19 cellular contexts compared by ENCODE assay signal in the genomic region with DNA sequence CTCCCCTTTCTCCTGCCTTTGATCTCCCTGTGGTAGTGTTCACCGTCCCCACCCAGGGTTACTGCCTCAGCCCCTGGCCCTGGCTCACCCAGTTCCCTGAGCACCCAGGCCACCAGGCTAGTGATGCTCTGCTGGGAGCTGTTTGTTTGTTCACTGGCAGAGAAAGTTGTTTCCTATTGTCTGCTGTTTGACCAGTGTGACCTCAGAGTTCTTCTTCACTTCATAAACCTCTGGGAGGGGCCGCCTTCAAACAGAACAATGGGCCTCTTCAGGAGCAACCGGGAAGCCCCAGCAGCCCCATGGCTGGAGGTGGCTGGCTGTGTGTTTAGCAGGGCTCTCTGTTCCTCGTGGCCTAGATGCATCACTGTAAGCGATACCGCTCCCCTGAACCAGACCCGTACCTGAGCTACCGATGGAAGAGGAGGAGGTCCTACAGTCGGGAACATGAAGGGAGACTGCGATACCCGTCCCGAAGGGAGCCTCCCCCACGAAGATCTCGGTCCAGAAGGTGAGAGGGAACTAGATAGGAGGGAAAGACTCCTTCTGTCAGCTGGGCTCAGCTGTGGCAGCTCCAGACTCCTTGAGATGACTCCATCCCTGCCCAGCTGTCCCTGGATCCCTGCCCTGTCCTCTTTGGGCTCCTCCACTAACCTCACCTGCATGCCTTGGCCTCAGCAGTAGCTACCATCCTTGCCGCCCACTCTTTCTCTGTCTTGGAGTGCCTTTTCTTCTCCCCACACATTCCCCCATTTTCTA. TPM values are rescaled to one million over a fixed set of nuclear protein-coding genes. Genes with fewer than 3 reads are reported as not detected.
DNase-seq lines count a peak whose midpoint lies in the region; ATAC-seq and TF ChIP-seq lines count a peak whose summit lies in the region.
"Had no signal": no experiment of that assay in that cellular context is flagged by ENCODE, and none has a peak within 500 bp of the region (broad histone marks: within the 10 kb centered on the region; RNA-seq: fewer than 3 reads in every experiment).

No MANE protein-coding gene starts in this region.

- no peak overlapping the region for H3K4me3 ChIP-seq in DND-41 (ENCODE audit: low read depth in 1 of 2, low read length in 2 of 2)
- no peak overlapping the region for H3K4me3 ChIP-seq in GM23338
- H3K4me3 ChIP-seq: esophagus muscularis mucosa, pancreas, Peyer's patch, upper lobe of right lung had no signal

- H3K9me2 ChIP-seq in GM23338 (ENCODE audit: insufficient read depth): no peaks in the 10 kb centered on the region

- peak overlapping the region; percentile 99 for H3K27ac Mint-ChIP-seq in activated T-cell treated with anti-CD3 and anti-CD28 coated beads, Interleukin-2, amount 50 U/mL, for 24 hours
- H3K27ac Mint-ChIP-seq in activated naive CD8-positive, alpha-beta T cell treated with anti-CD3 and anti-CD28 coated beads, Interleukin-2, amount 50 U/mL, for 24 hours: peak overlapping the region; percentile 90
- H3K27ac Mint-ChIP-seq in progenitor cell of endocrine pancreas: peak overlapping the region; percentile 79
- no peak overlapping the region for H3K27ac Mint-ChIP-seq in activated CD4-positive, alpha-beta memory T cell treated with anti-CD3 and anti-CD28 coated beads for 36 hours
- no peak overlapping the region for H3K27ac Mint-ChIP-seq in GM23338

- TF ChIP-seq CTCF in DND-41 (IDR thresholded peaks at IDR 0.05; ENCODE audit: borderline replicate concordance, extremely low read depth, low read length, poor library complexity, severe bottlenecking): no peak
- no peak for TF ChIP-seq CTCF in progenitor cell of endocrine pancreas (IDR thresholded peaks at IDR 0.05; ENCODE audit: unreplicated experiment)
- TF ChIP-seq CTCF in GM23338 (conservative IDR thresholded peaks at IDR 0.05; ENCODE audit: low read depth in 2 of 2): no peak

- H3K79me2 ChIP-seq in DND-41 (ENCODE audit: insufficient read depth, low read length) (peaks cover 68% of the 10 kb centered on the region), GM23338 (replicated peaks; ENCODE audit: insufficient read depth) (peaks cover 36% of the 10 kb centered on the region)

- no peak for ATAC-seq in DND-41 (ENCODE audit: insufficient read depth, low read depth)
- no peak for ATAC-seq in activated naive CD8-positive, alpha-beta T cell treated with anti-CD3 and anti-CD28 coated beads, Interleukin-2, amount 50 U/mL, for 24 hours
- ATAC-seq in GM23338: no peak
- ATAC-seq: pancreas, upper lobe of right lung had no signal

- H3K4me2 ChIP-seq in DND-41 (ENCODE audit: insufficient read depth, low read length) (peak overlapping the region; percentile 83; the same call in 1 of the 2 replicates), GM23338 (no peak overlapping the region)

- CTCF ChIA-PET in activated CD4-positive, alpha-beta memory T cell treated with anti-CD3 and anti-CD28 coated beads for 36 hours (lab: Charles Lee): interaction anchor here (0.6 to 15.5 kb wide), 5 partner anchors 14 to 243 kb away, joined by 3 to 214 read pairs (median 6); no protein-coding TSS in a partner anchor

- H3K36me3 ChIP-seq in DND-41 (ENCODE audit: insufficient read depth, low read length) (peaks cover 75% of the 10 kb centered on the region), GM23338 (ENCODE audit: insufficient read depth) (peaks cover 14% of the 10 kb centered on the region; the same call in 1 of the 2 replicates)

- H3K9me3 ChIP-seq in DND-41 (ENCODE audit: insufficient read depth, low read length, severe bottlenecking): no peaks in the 10 kb centered on the region
- H3K9me3 ChIP-seq: esophagus muscularis mucosa, pancreas, Peyer's patch, upper lobe of right lung had no signal

- POLR2A ChIA-PET in activated CD4-positive, alpha-beta memory T cell treated with anti-CD3 and anti-CD28 coated beads for 36 hours (lab: Charles Lee): no interaction called here

- H3K9me3 Mint-ChIP-seq in activated T-cell treated with anti-CD3 and anti-CD28 coated beads, Interleukin-2, amount 50 U/mL, for 24 hours: no peaks in the 10 kb centered on the region
- no peaks in the 10 kb centered on the region for H3K9me3 Mint-ChIP-seq in activated naive CD8-positive, alpha-beta T cell treated with anti-CD3 and anti-CD28 coated beads, Interleukin-2, amount 50 U/mL, for 24 hours
- no peaks in the 10 kb centered on the region for H3K9me3 Mint-ChIP-seq in progenitor cell of endocrine pancreas (ENCODE audit: low read depth)
- no peaks in the 10 kb centered on the region for H3K9me3 Mint-ChIP-seq in activated CD4-positive, alpha-beta memory T cell treated with anti-CD3 and anti-CD28 coated beads for 36 hours
- no peaks in the 10 kb centered on the region; the same call in 2 of the 3 replicates for H3K9me3 Mint-ChIP-seq in GM23338

- H3K27me3 Mint-ChIP-seq in activated T-cell treated with anti-CD3 and anti-CD28 coated beads, Interleukin-2, amount 50 U/mL, for 24 hours: no peaks in the 10 kb centered on the region
- no peaks in the 10 kb centered on the region for H3K27me3 Mint-ChIP-seq in activated naive CD8-positive, alpha-beta T cell treated with anti-CD3 and anti-CD28 coated beads, Interleukin-2, amount 50 U/mL, for 24 hours
- H3K27me3 Mint-ChIP-seq in progenitor cell of endocrine pancreas (no peaks in the 10 kb centered on the region), GM23338 (ENCODE audit: insufficient read depth, low read depth, poor library complexity) (peaks cover 24% of the 10 kb centered on the region)
- H3K27me3 Mint-ChIP-seq in activated CD4-positive, alpha-beta memory T cell treated with anti-CD3 and anti-CD28 coated beads for 36 hours: no peaks in the 10 kb centered on the region

- peaks cover 27% of the 10 kb centered on the region for H3F3A ChIP-seq in GM23338 (replicated peaks; ENCODE audit: low read depth)

- DNase-seq in activated T-cell treated with anti-CD3 and anti-CD28 coated beads, Interleukin-2, amount 50 U/mL, for 24 hours: no peak
- DNase-seq in activated T-cell treated with anti-CD3 and anti-CD28 coated beads for 4 hours: no peak
- DNase-seq in DND-41: no peak
- no peak for DNase-seq in activated naive CD8-positive, alpha-beta T cell treated with anti-CD3 and anti-CD28 coated beads, Interleukin-2, amount 50 U/mL, for 24 hours
- DNase-seq in progenitor cell of endocrine pancreas (ENCODE audit: low spot score, unreplicated experiment): no peak
- DNase-seq in AG08396 (ENCODE audit: low spot score): no peak
- no peak for DNase-seq in activated CD4-positive, alpha-beta memory T cell treated with anti-CD3 and anti-CD28 coated beads for 36 hours
- DNase-seq in GM23338 (ENCODE audit: low spot score): no peak
- DNase-seq: dermis blood vessel endothelial cell, head of caudate nucleus, islet precursor cell, NCI-H2081 treated with DMSO at 0.1 percent for 48 hours, NCI-H69, Peyer's patch, small intestine, SW 1271, upper lobe of right lung had no signal

- H3K27ac ChIP-seq in DND-41 (ENCODE audit: low read length) (no peak overlapping the region), GM23338 (ENCODE audit: low read depth) (no peak overlapping the region)
- H3K27ac ChIP-seq: esophagus muscularis mucosa, pancreas, Peyer's patch, upper lobe of right lung had no signal

- peaks cover 54% of the 10 kb centered on the region for H3K4me1 Mint-ChIP-seq in activated T-cell treated with anti-CD3 and anti-CD28 coated beads, Interleukin-2, amount 50 U/mL, for 24 hours (ENCODE audit: low read depth)
- H3K4me1 Mint-ChIP-seq in activated naive CD8-positive, alpha-beta T cell treated with anti-CD3 and anti-CD28 coated beads, Interleukin-2, amount 50 U/mL, for 24 hours: peaks cover 53% of the 10 kb centered on the region
- peaks cover 12% of the 10 kb centered on the region for H3K4me1 Mint-ChIP-seq in progenitor cell of endocrine pancreas (ENCODE audit: low read depth)
- H3K4me1 Mint-ChIP-seq in activated CD4-positive, alpha-beta memory T cell treated with anti-CD3 and anti-CD28 coated beads for 36 hours (ENCODE audit: low read depth): peaks cover 44% of the 10 kb centered on the region
- H3K4me1 Mint-ChIP-seq in GM23338: peaks cover 27% of the 10 kb centered on the region

- H4K20me1 ChIP-seq in DND-41 (ENCODE audit: insufficient read depth, low read length) (peaks cover 78% of the 10 kb centered on the region), GM23338 (replicated peaks; ENCODE audit: insufficient read depth) (peaks cover 37% of the 10 kb centered on the region)

- intact Hi-C loops in activated CD4-positive, alpha-beta memory T cell treated with anti-CD3 and anti-CD28 coated beads for 36 hours (cut with micrococcal nuclease): no loop called here

- H2AFZ ChIP-seq in DND-41 (ENCODE audit: low read depth, low read length) (no peak overlapping the region), GM23338 (no peak overlapping the region)

- H3K36me3 Mint-ChIP-seq in activated T-cell treated with anti-CD3 and anti-CD28 coated beads, Interleukin-2, amount 50 U/mL, for 24 hours (ENCODE audit: low read depth): peaks cover 84% of the 10 kb centered on the region
- peaks cover 42% of the 10 kb centered on the region for H3K36me3 Mint-ChIP-seq in activated naive CD8-positive, alpha-beta T cell treated with anti-CD3 and anti-CD28 coated beads, Interleukin-2, amount 50 U/mL, for 24 hours (ENCODE audit: low read depth)
- H3K36me3 Mint-ChIP-seq in progenitor cell of endocrine pancreas (ENCODE audit: insufficient read depth): peaks cover 14% of the 10 kb centered on the region
- H3K36me3 Mint-ChIP-seq in activated CD4-positive, alpha-beta memory T cell treated with anti-CD3 and anti-CD28 coated beads for 36 hours: peaks cover 36% of the 10 kb centered on the region
- H3K36me3 Mint-ChIP-seq in GM23338 (ENCODE audit: low read depth): peaks cover 48% of the 10 kb centered on the region

- H3K27me3 ChIP-seq in DND-41 (ENCODE audit: insufficient read depth, low read length, poor library complexity) (no peaks in the 10 kb centered on the region), GM23338 (ENCODE audit: insufficient read depth) (0 out of 2 replicates have a peak, but pooled peaks cover under 1% of the 10 kb centered on the region)
- H3K27me3 ChIP-seq: esophagus muscularis mucosa, pancreas, Peyer's patch, upper lobe of right lung had no signal

- no peak overlapping the region for H3K4me3 Mint-ChIP-seq in activated T-cell treated with anti-CD3 and anti-CD28 coated beads, Interleukin-2, amount 50 U/mL, for 24 hours
- H3K4me3 Mint-ChIP-seq in activated naive CD8-positive, alpha-beta T cell treated with anti-CD3 and anti-CD28 coated beads, Interleukin-2, amount 50 U/mL, for 24 hours: no peak overlapping the region
- no peak overlapping the region for H3K4me3 Mint-ChIP-seq in progenitor cell of endocrine pancreas (ENCODE audit: low read depth)
- no peak overlapping the region for H3K4me3 Mint-ChIP-seq in activated CD4-positive, alpha-beta memory T cell treated with anti-CD3 and anti-CD28 coated beads for 36 hours
- H3K4me3 Mint-ChIP-seq in GM23338: no peak overlapping the region

- H3K4me1 ChIP-seq in DND-41 (ENCODE audit: insufficient read depth, low read length): peaks cover 36% of the 10 kb centered on the region
- H3K4me1 ChIP-seq in GM23338 (ENCODE audit: insufficient read depth): peaks cover 11% of the 10 kb centered on the region

- no peak overlapping the region for H3K9ac ChIP-seq in DND-41 (ENCODE audit: low read depth, low read length)

RNA-seq across cellular contexts. Expression of a gene that starts 3.4 kb away (rescaled TPM):
- 74.5 and 76.0 TPM in 2 replicates for total RNA-seq in progenitor cell of endocrine pancreas
- 100 to 1,000 TPM; 118 to 124 TPM for total RNA-seq in activated CD4-positive, alpha-beta memory T cell treated with anti-CD3 and anti-CD28 coated beads for 36 hours
- 59.1 and 67.7 TPM in 2 replicates for total RNA-seq in GM23338 (2014; rRNA removed; shearing (Covaris generic))
- 38.1 and 40.7 TPM in 2 replicates for polyA plus RNA-seq in GM23338 (2016; fragmentation: Nextera tagmentation; extraction: Ambion mirVana)

Comparison
In these comparisons a context has a peak if more than half of its experiments do, and no peak if none do; other contexts are left out.
1. H3K27ac Mint-ChIP-seq: peak in activated T-cell treated with anti-CD3 and anti-CD28 coated beads, Interleukin-2, amount 50 U/mL, for 24 hours (single experiment), activated naive CD8-positive, alpha-beta T cell treated with anti-CD3 and anti-CD28 coated beads, Interleukin-2, amount 50 U/mL, for 24 hours (single experiment) and progenitor cell of endocrine pancreas (single experiment); none in activated CD4-positive, alpha-beta memory T cell treated with anti-CD3 and anti-CD28 coated beads for 36 hours (single experiment) and GM23338 (single experiment).